ENCODE assay signal across 20 cellular contexts in the genomic region with DNA sequence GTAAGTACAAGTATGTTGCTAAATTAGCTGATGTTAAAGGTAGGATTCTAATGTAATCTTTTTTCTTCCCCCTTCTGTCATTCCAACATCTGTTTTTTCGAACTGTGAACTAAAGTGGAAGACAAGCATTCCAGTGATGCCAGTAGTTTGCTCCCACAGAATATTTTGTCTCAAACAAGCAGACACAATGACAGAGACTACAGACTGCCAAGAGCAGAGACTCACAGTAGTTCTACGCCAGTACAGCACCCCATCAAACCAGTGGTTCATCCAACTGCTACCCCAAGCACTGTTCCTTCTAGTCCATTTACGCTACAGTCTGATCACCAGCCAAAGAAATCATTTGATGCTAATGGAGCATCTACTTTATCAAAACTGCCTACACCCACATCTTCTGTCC.
A peak's percentile ranks its signal among the peaks of the same experiment; 100 is the strongest.
DNase-seq lines count a peak whose midpoint lies in the region; ATAC-seq and TF ChIP-seq lines count a peak whose summit lies in the region.
"Had no signal": no experiment of that assay in that cellular context is flagged by ENCODE, and none has a peak within 500 bp of the region (broad histone marks: within the 10 kb centered on the region; RNA-seq: fewer than 3 reads in every experiment).

No MANE protein-coding gene starts in this region.

- no peak overlapping the region for H3K23ac ChIP-seq in mesenchymal stem cell (ENCODE audit: low read length in 2 of 2)

- no peaks in the 10 kb centered on the region for H3K27me3 ChIP-seq in mesenchymal stem cell (ENCODE audit: control insufficient read depth in 1 of 2, insufficient read depth in 1 of 2, low read length in 2 of 2)
- H3K27me3 ChIP-seq in H7 (ENCODE audit: control insufficient read depth, insufficient read depth, low read length) = no peaks in the 10 kb centered on the region

- no peak for TF ChIP-seq CTCF in brain (conservative IDR thresholded peaks at IDR 0.05)

- H3K4me3 Mint-ChIP-seq in brain = no peak overlapping the region
- H3K4me3 Mint-ChIP-seq: activated CD4-positive, alpha-beta memory T cell treated with anti-CD3 and anti-CD28 coated beads, Interleukin-2, amount 10 ng/mL, durations not matched to agents 7 days and 5 days; activated naive CD8-positive, alpha-beta T cell treated with anti-CD3 and anti-CD28 coated beads for 36 hours; activated T-cell treated with anti-CD3 and anti-CD28 coated beads, Interleukin-2, amount 50 U/mL, for 24 hours had no signal

- H3K79me1 ChIP-seq in mesenchymal stem cell (replicated peaks; ENCODE audit: low read length, poor library complexity, severe bottlenecking) = peaks cover 2% of the 10 kb centered on the region

- H3K9me3 Mint-ChIP-seq in brain = no peaks in the 10 kb centered on the region
- H3K9me3 Mint-ChIP-seq: activated CD4-positive, alpha-beta memory T cell treated with anti-CD3 and anti-CD28 coated beads, Interleukin-2, amount 10 ng/mL, durations not matched to agents 7 days and 5 days; activated T-cell treated with anti-CD3 and anti-CD28 coated beads, Interleukin-2, amount 50 U/mL, for 24 hours; effector memory CD8-positive, alpha-beta T cell had no signal

- no peak overlapping the region for H4K8ac ChIP-seq in mesenchymal stem cell (ENCODE audit: low read length)

- no peak overlapping the region for H2BK12ac ChIP-seq in mesenchymal stem cell (ENCODE audit: low read length in 2 of 2)

- H3K36me3 ChIP-seq in mesenchymal stem cell (ENCODE audit: control insufficient read depth in 1 of 2, insufficient read depth in 2 of 2, low read depth in 1 of 2, low read length in 2 of 2) (peaks cover 9 to 76% of the 10 kb centered on the region in 2 experiments), H7 (replicated peaks; ENCODE audit: control insufficient read depth, insufficient read depth, low read length) (peaks cover 13% of the 10 kb centered on the region)

- peak overlapping the region; percentile 36 for H3K4me2 ChIP-seq in mesenchymal stem cell (ENCODE audit: low read length, poor library complexity, severe bottlenecking)

- H3K27ac Mint-ChIP-seq in brain = peak overlapping the region in 3 of 5 experiments; percentile 22 to 33 (median 24)
- H3K27ac Mint-ChIP-seq: activated CD4-positive, alpha-beta memory T cell treated with anti-CD3 and anti-CD28 coated beads, Interleukin-2, amount 10 ng/mL, durations not matched to agents 7 days and 5 days; activated naive CD8-positive, alpha-beta T cell treated with anti-CD3 and anti-CD28 coated beads for 36 hours; activated T-cell treated with anti-CD3 and anti-CD28 coated beads, Interleukin-2, amount 50 U/mL, for 24 hours had no signal

- H2BK5ac ChIP-seq in mesenchymal stem cell (ENCODE audit: low read depth, low read length, poor library complexity, severe bottlenecking) = no peak overlapping the region

- DNase-seq in AG08396 (ENCODE audit: low spot score) = peak; percentile 15
- peak; percentile 48 for DNase-seq in G401 (ENCODE audit: low spot score)
- no peak for DNase-seq in mesenchymal stem cell
- DNase-seq in H7 = no peak
- no peak for DNase-seq in activated gamma-delta T cell (lab: John Stamatoyannopoulos, UW)
- no peak for DNase-seq in effector CD4-positive, alpha-beta T cell
- DNase-seq: activated CD4-positive, alpha-beta memory T cell treated with anti-CD3 and anti-CD28 coated beads, Interleukin-2, amount 10 ng/mL, durations not matched to agents 7 days and 5 days; activated naive CD8-positive, alpha-beta T cell treated with anti-CD3 and anti-CD28 coated beads for 36 hours; activated T-cell treated with anti-CD3 and anti-CD28 coated beads, Interleukin-2, amount 50 U/mL, for 24 hours; Calu3; cerebellar nuclear complex; effector memory CD8-positive, alpha-beta T cell; Karpas-422; NCI-H1048; NCI-H2029 treated with DMSO at 0.1 percent for 48 hours; NCI-H510A treated with DMSO at 0.1 percent for 48 hours; occipital lobe; stimulated activated CD4-positive, alpha-beta T cell treated with anti-CD3 and anti-CD28 coated beads, Interleukin-2, amount 100 ng/mL, for 24 hours had no signal

- no peak overlapping the region for H2BK15ac ChIP-seq in mesenchymal stem cell (ENCODE audit: low read depth, poor library complexity, severe bottlenecking)

- ATAC-seq in GM21515 (IDR thresholded peaks at IDR 0.05; ENCODE audit: unreplicated experiment) = no peak
- ATAC-seq: effector memory CD8-positive, alpha-beta T cell had no signal

- no peak overlapping the region for H2BK120ac ChIP-seq in mesenchymal stem cell (ENCODE audit: low read depth, low read length)

- no peak overlapping the region for H3K9ac ChIP-seq in mesenchymal stem cell (ENCODE audit: low read length)

- no peak overlapping the region for H3K18ac ChIP-seq in mesenchymal stem cell (ENCODE audit: low read depth in 1 of 2, low read length in 2 of 2)

- no peak overlapping the region for H2AFZ ChIP-seq in mesenchymal stem cell (ENCODE audit: low read depth, low read length)

- H3K36me3 Mint-ChIP-seq in brain = peaks cover 82% of the 10 kb centered on the region

- in situ Hi-C loops in G401 (cut with HindIII; ENCODE audit: low sequenced_read_pairs) = loop anchor here (25.0 kb wide), 1 partner anchor 158 kb away; no protein-coding TSS in a partner anchor

- no peak overlapping the region for H4K91ac ChIP-seq in mesenchymal stem cell (ENCODE audit: low read length)

- H3K4ac ChIP-seq in mesenchymal stem cell (ENCODE audit: low read depth in 1 of 2, low read length in 2 of 2) = peak overlapping the region in 1 of 2 experiments; percentile 15

- H3K9me3 ChIP-seq in mesenchymal stem cell (ENCODE audit: control insufficient read depth, low read length) = no peaks in the 10 kb centered on the region

- WGBS in mesenchymal stem cell = 92% methylated on average over 3 of the region's 3 CpGs

- H3K4me1 Mint-ChIP-seq in brain = peaks cover 63% of the 10 kb centered on the region

- peak overlapping the region; percentile 25 for H3K27ac ChIP-seq in mesenchymal stem cell (ENCODE audit: low read length, poor library complexity, severe bottlenecking)

- peaks cover 1% of the 10 kb centered on the region for H3K27me3 Mint-ChIP-seq in brain
- H3K27me3 Mint-ChIP-seq: activated CD4-positive, alpha-beta memory T cell treated with anti-CD3 and anti-CD28 coated beads, Interleukin-2, amount 10 ng/mL, durations not matched to agents 7 days and 5 days; activated naive CD8-positive, alpha-beta T cell treated with anti-CD3 and anti-CD28 coated beads for 36 hours; activated T-cell treated with anti-CD3 and anti-CD28 coated beads, Interleukin-2, amount 50 U/mL, for 24 hours; effector memory CD8-positive, alpha-beta T cell had no signal

- peaks cover 11% of the 10 kb centered on the region for H3K4me1 ChIP-seq in mesenchymal stem cell (ENCODE audit: control insufficient read depth, insufficient read depth, low read depth, low read length)

- no peak overlapping the region for H2AK5ac ChIP-seq in mesenchymal stem cell (ENCODE audit: low read length, severe bottlenecking)

- peak overlapping the region in 1 of 2 experiments; percentile 59 for H3K14ac ChIP-seq in mesenchymal stem cell (ENCODE audit: low read length in 2 of 2)

- H3K4me3 ChIP-seq in mesenchymal stem cell (ENCODE audit: insufficient read depth in 1 of 2, low read depth in 1 of 2, low read length in 2 of 2) = no peak overlapping the region
- no peak overlapping the region for H3K4me3 ChIP-seq in H7 (ENCODE audit: insufficient read depth, low read depth, low read length)

Comparison
In these comparisons a context has a peak if more than half of its experiments do, and no peak if none do; other contexts are left out.
1. DNase-seq: peak in AG08396 (single experiment) and G401 (single experiment); none in mesenchymal stem cell (single experiment), H7 (single experiment), activated gamma-delta T cell (single experiment) and effector CD4-positive, alpha-beta T cell (single experiment).